Comparison of ENCODE assay signal across 7 cellular contexts in genomic region chr19:37905936-37906867, GRCh38. TPM values are rescaled to one million over a fixed set of nuclear protein-coding genes. Genes with fewer than 3 reads are reported as not detected.
DNase-seq lines count a peak whose midpoint lies in the region; ATAC-seq lines count a peak whose summit lies in the region.

TSS of gene WDR87 (minus strand) at chr19:37906594. CDS start at chr19:37898239, 8,355 bp downstream.

- peaks cover 6 to 9% of the 10 kb centered on the region in 2 experiments for H3K4me1 ChIP-seq in trophoblast cell (ENCODE audit: control insufficient read depth in 1 of 2, insufficient read depth in 2 of 2, low read length in 2 of 2)

- peak within 1 kb of the TSS; percentile 84 for H3K9ac ChIP-seq in trophoblast cell (ENCODE audit: low read length)

- H3K18ac ChIP-seq in trophoblast cell (ENCODE audit: low read length), result peak within 1 kb of the TSS; percentile 98

- H4K8ac ChIP-seq in trophoblast cell (ENCODE audit: low read depth, low read length), result peak within 1 kb of the TSS; percentile 97

- H4K91ac ChIP-seq in trophoblast cell (ENCODE audit: low read depth, low read length), result peak within 1 kb of the TSS; percentile 96

- H3K23ac ChIP-seq in trophoblast cell (ENCODE audit: low read length), result no peak within 1 kb of the TSS

- H3K27me3 ChIP-seq in trophoblast cell (ENCODE audit: insufficient read depth, low read length), result no peaks in the 10 kb centered on the region

- H3K14ac ChIP-seq in trophoblast cell (ENCODE audit: low read length), result peak within 1 kb of the TSS; percentile 89

- H2BK120ac ChIP-seq in trophoblast cell (ENCODE audit: insufficient read depth, low read length, poor library complexity), result peak within 1 kb of the TSS; percentile 97

- no CpG with 5 or more reads among the region's 63 CpGs for WGBS in trophoblast cell (ENCODE audit: extremely low coverage, insufficient coverage, insufficient read length)

- peak within 1 kb of the TSS; percentile 76 for H3K4me2 ChIP-seq in trophoblast cell (ENCODE audit: low read length)

- H2AK5ac ChIP-seq in trophoblast cell (ENCODE audit: low read length), result no peak within 1 kb of the TSS

- H3K4me3 ChIP-seq in trophoblast cell (ENCODE audit: low read depth, low read length), result peak within 1 kb of the TSS; percentile 91

- H3K4ac ChIP-seq in trophoblast cell (ENCODE audit: low read depth, low read length), result peak within 1 kb of the TSS; percentile 86

- peak within 1 kb of the TSS; percentile 87 for H2BK5ac ChIP-seq in trophoblast cell (ENCODE audit: low read depth, low read length, poor library complexity)

- peak within 1 kb of the TSS; percentile 98 for H4K12ac ChIP-seq in trophoblast cell (ENCODE audit: low read depth, low read length)

- H3K27ac ChIP-seq in trophoblast cell (ENCODE audit: low read depth, low read length), result peak within 1 kb of the TSS; percentile 87

- H3K9me3 ChIP-seq in trophoblast cell (ENCODE audit: insufficient read depth, low read depth, low read length), result no peaks in the 10 kb centered on the region

- H3K79me2 ChIP-seq in trophoblast cell (ENCODE audit: control insufficient read depth, insufficient read depth, low read length, poor library complexity), result peaks cover 13% of the 10 kb centered on the region

- peak within 1 kb of the TSS; percentile 74 for H2BK12ac ChIP-seq in trophoblast cell (ENCODE audit: low read length)

- H3K36me3 ChIP-seq in trophoblast cell (ENCODE audit: control insufficient read depth in 1 of 2, insufficient read depth in 2 of 2, low read length in 2 of 2), result no peaks in the 10 kb centered on the region

- DNase-seq in OCI-M1 (lab: John Stamatoyannopoulos, UW), result peak; percentile 46
- DNase-seq in activated T-helper 9 cell treated with anti-CD3 and anti-CD28 coated beads, Interleukin-2, amount 50 U/mL, for 16 hours (ENCODE audit: low read depth), result peak; percentile 9
- DNase-seq in globus pallidus (ENCODE audit: low spot score), result peak; percentile 20
- DNase-seq in trophoblast cell, result peak; percentile 82 to 87
- DNase-seq in DMS114 treated with DMSO at 0.1 percent for 48 hours (lab: John Stamatoyannopoulos, UW; ENCODE audit: unreplicated experiment), result no peak

- H2AFZ ChIP-seq in trophoblast cell (ENCODE audit: insufficient read depth, low read length, poor library complexity), result peak within 1 kb of the TSS; percentile 100

- peaks cover 10% of the 10 kb centered on the region for H3K79me1 ChIP-seq in trophoblast cell (ENCODE audit: low read length)

- ATAC-seq in GM18511 (IDR thresholded peaks at IDR 0.05; ENCODE audit: unreplicated experiment) (peak; percentile 35), HG03354 (IDR thresholded peaks at IDR 0.05; ENCODE audit: poor library complexity, severe bottlenecking, unreplicated experiment) (peak; percentile 22)

RNA-seq across cellular contexts. Expression of gene WDR87, which starts in this region (rescaled TPM):
- polyA plus RNA-seq in trophoblast cell (2013), result not detected in 2 replicates
